In genomic region chr22:37472418-37473006, GRCh38 we compare ENCODE assay signal across 8 cellular contexts. TPM values are rescaled to one million over a fixed set of nuclear protein-coding genes. Genes with fewer than 3 reads are reported as not detected.
A peak's percentile ranks its signal among the peaks of the same experiment; 100 is the strongest.
DNase-seq lines count a peak whose midpoint lies in the region; ATAC-seq and TF ChIP-seq lines count a peak whose summit lies in the region.

No MANE protein-coding gene starts in this region.

- POLR2A ChIA-PET in OCI-LY7 (lab: Charles Lee) = interaction anchor here (0.5 to 1.4 kb wide), 3 partner anchors 14 to 255 kb away, joined by 3 to 4 read pairs (median 4); partner anchors contain the start of gene MFNG

- no TSS peak for BruUV-seq in OCI-LY7 (replicated peaks; lab: Mats Ljungman, UMichigan)

- no peak overlapping the region for H3K27ac Mint-ChIP-seq in memory B cell

- H3K36me3 ChIP-seq in OCI-LY7 (ENCODE audit: insufficient read depth, low read length) (peaks cover 93% of the 10 kb centered on the region), adrenal gland (replicated peaks in 1 of 2) (no peaks in the 10 kb centered on the region)

- no peak overlapping the region for H2AFZ ChIP-seq in OCI-LY7 (ENCODE audit: low read length)

- H3K4me2 ChIP-seq in OCI-LY7 (ENCODE audit: low read length) = no peak overlapping the region

- peaks cover 5% of the 10 kb centered on the region for H3K4me1 Mint-ChIP-seq in memory B cell

- no peaks in the 10 kb centered on the region for H3K9me2 ChIP-seq in OCI-LY7 (ENCODE audit: insufficient read depth, low read length)

- no peak overlapping the region for H3K4me3 Mint-ChIP-seq in memory B cell

- H3K36me3 Mint-ChIP-seq in memory B cell = peaks cover 26% of the 10 kb centered on the region

- H3K4me1 ChIP-seq in OCI-LY7 (ENCODE audit: insufficient read depth, low read length, poor library complexity, severe bottlenecking) (peaks cover 52% of the 10 kb centered on the region), adrenal gland (replicated peaks in 1 of 2) (no peaks in the 10 kb centered on the region)

- ATAC-seq in memory B cell (ENCODE audit: low read depth) = peak; percentile 51

- H3K27ac ChIP-seq in OCI-LY7 (ENCODE audit: low read depth, low read length, poor library complexity, severe bottlenecking) = peak overlapping the region; percentile 63
- H3K27ac ChIP-seq in adrenal gland = no peak overlapping the region

- 24 to 32% (median 28%) methylated on average over 5 to 8 of the region's 8 CpGs for WGBS in adrenal gland, 4 donors

- CTCF ChIA-PET in OCI-LY7 (lab: Charles Lee; ENCODE audit: unreplicated experiment) = interaction anchor here (0.5 to 1.5 kb wide), 8 partner anchors 12 to 747 kb away, joined by 3 to 14 read pairs (median 4); partner anchors contain the start of gene MFNG

- H3K9me3 ChIP-seq in OCI-LY7 (ENCODE audit: low read length) = no peaks in the 10 kb centered on the region
- no peaks in the 10 kb centered on the region for H3K9me3 ChIP-seq in adrenal gland (replicated peaks in 1 of 3)

- peaks cover 5% of the 10 kb centered on the region; the same call in 1 of the 2 replicates for H3K79me2 ChIP-seq in OCI-LY7 (ENCODE audit: insufficient read depth, low read depth, low read length)

- TF ChIP-seq POLR2A in adrenal gland (IDR thresholded peaks at IDR 0.05) = no peak

- H3K9me3 Mint-ChIP-seq in memory B cell = no peaks in the 10 kb centered on the region

- intact Hi-C loops in OCI-LY7 (cut with micrococcal nuclease; ENCODE audit: unreplicated experiment) = loop anchor here (1.0 kb wide), 1 partner anchor 26 kb away; no protein-coding TSS in a partner anchor
- intact Hi-C loops in adrenal gland (cut with DNase I) = no loop called here

- peak; percentile 55 for DNase-seq in activated gamma-delta T cell treated with Interleukin-2 at 50 U/mL for 16 hours
- DNase-seq in activated gamma-delta T cell (lab: John Stamatoyannopoulos, UW) = no peak
- DNase-seq in OCI-LY7 (ENCODE audit: low spot score) = peak; percentile 55
- DNase-seq in adrenal gland = peak in 4 of 7 donors; percentile 36 to 60 (median 50)
- peak in 1 of 2 donors; percentile 36 for DNase-seq in memory B cell (ENCODE audit: low spot score in 2 of 2)
- DNase-seq in H4 (ENCODE audit: low spot score) = no peak
- no peak for DNase-seq in NCI-H187 treated with DMSO at 0.1 percent for 48 hours (lab: John Stamatoyannopoulos, UW)
- DNase-seq in NCI-H510A (lab: John Stamatoyannopoulos, UW) = no peak

- H3K27me3 Mint-ChIP-seq in memory B cell = no peaks in the 10 kb centered on the region

- peak; percentile 87 for TF ChIP-seq CTCF in OCI-LY7 (conservative IDR thresholded peaks at IDR 0.05; ENCODE audit: low read length)
- peak; percentile 28 to 59 (median 50) for TF ChIP-seq CTCF in adrenal gland (IDR thresholded peaks at IDR 0.05)

- H3K27me3 ChIP-seq in adrenal gland = no peaks in the 10 kb centered on the region

- H3K4me3 ChIP-seq in OCI-LY7 (ENCODE audit: low read depth, low read length, poor library complexity, severe bottlenecking) (no peak overlapping the region), adrenal gland (no peak overlapping the region)

- H4K20me1 ChIP-seq in OCI-LY7 (ENCODE audit: insufficient read depth, low read length) = no peaks in the 10 kb centered on the region

RNA-seq across cellular contexts. Expression of gene MFNG, which starts 13.7 kb away (rescaled TPM):
- 174 and 225 TPM in 2 replicates for total RNA-seq in OCI-LY7 (2014; rRNA removed; shearing (Covaris generic))
- total RNA-seq in OCI-LY7 (2022) = 215 and 235 TPM in 2 replicates
- 10 to 100 TPM; 16.2 to 27.6 (median 22.7) TPM for total RNA-seq in adrenal gland
- 10 to 100 TPM in 1 of 3 donors, 1 to 10 TPM in 2; 4.3 to 11.5 (median 7.8) TPM for polyA plus RNA-seq in adrenal gland
- total RNA-seq in H4 (2014; rRNA removed; shearing (Covaris generic)) = 0.08 TPM in 1 of 2 replicates, not detected in the other

RNA-seq across cellular contexts. Expression of gene ELFN2, which starts 45.2 kb away (rescaled TPM):
- 0.63 and 0.82 TPM in 2 replicates for total RNA-seq in OCI-LY7 (2014; rRNA removed; shearing (Covaris generic))
- 0.83 and 1.8 TPM in 2 replicates for total RNA-seq in OCI-LY7 (2022)
- 1 to 10 TPM in 1 of 8 donors, under 1 TPM in 5, not detected in 2; 0.04 to 2.3 (median 0.23) TPM for total RNA-seq in adrenal gland
- 1 to 10 TPM in 1 of 3 donors, under 1 TPM in 2; 0.30 to 3.3 (median 0.77) TPM for polyA plus RNA-seq in adrenal gland
- 0.29 and 0.41 TPM in 2 replicates for total RNA-seq in H4 (2014; rRNA removed; shearing (Covaris generic))

RNA-seq across cellular contexts. Expression of gene CARD10, which starts 46.7 kb away (rescaled TPM):
- 3.3 and 4.0 TPM in 2 replicates for total RNA-seq in OCI-LY7 (2014; rRNA removed; shearing (Covaris generic))
- total RNA-seq in OCI-LY7 (2022) (2.8 and 3.1 TPM in 2 replicates), adrenal gland (10 to 100 TPM; 14.0 to 34.2 (median 20.9) TPM)
- polyA plus RNA-seq in adrenal gland = 10 to 100 TPM in 2 of 3 donors, 1 to 10 TPM in 1; 4.7 to 24.4 (median 17.4) TPM
- total RNA-seq in H4 (2014; rRNA removed; shearing (Covaris generic)) = 2.8 and 3.9 TPM in 2 replicates

Comparison
In these comparisons a context has a peak if more than half of its experiments do, and no peak if none do; other contexts are left out.
1. DNase-seq: peak in activated gamma-delta T cell treated with Interleukin-2 at 50 U/mL for 16 hours (single experiment), OCI-LY7 (single experiment) and adrenal gland (4 of 7); none in activated gamma-delta T cell (single experiment), H4 (single experiment), NCI-H187 treated with DMSO at 0.1 percent for 48 hours (single experiment) and NCI-H510A (single experiment).
2. RNA of gene MFNG, which starts 13.7 kb away (total RNA-seq): 174 to 235 TPM in OCI-LY7 and 16.2 to 27.6 TPM in adrenal gland; 0.08 TPM in H4; every median in the first group is over 10 times any median in the second.